Comparison of ENCODE assay signal across 17 cellular contexts in genomic region chr2:207338220-207338607, GRCh38.
DNase-seq lines count a peak whose midpoint lies in the region; ATAC-seq and TF ChIP-seq lines count a peak whose summit lies in the region.
"Had no signal": no experiment of that assay in that cellular context is flagged by ENCODE, and none has a peak within 500 bp of the region (broad histone marks: within the 10 kb centered on the region; RNA-seq: fewer than 3 reads in every experiment).

No MANE protein-coding gene starts in this region.

- H3K36me3 ChIP-seq in lung (ENCODE audit: control insufficient read depth in 2 of 2, insufficient read depth in 2 of 2, low read length in 2 of 2): no peaks in the 10 kb centered on the region

- H3K27me3 ChIP-seq in lung (ENCODE audit: control insufficient read depth, insufficient read depth): no peaks in the 10 kb centered on the region

- H3K9me3 ChIP-seq in lung (ENCODE audit: control insufficient read depth in 2 of 2, insufficient read depth in 1 of 2, low read length in 1 of 2): no peaks in the 10 kb centered on the region

- intact Hi-C loops in activated T-helper 1 cell treated with anti-CD3 and anti-CD28 coated beads, Interleukin-12 subunit alpha, Interleukin-12 subunit beta, Interleukin-2, Interleukin-4 antibody, amounts not matched to agents 30 ng/mL and 10 ng/mL and 1 ng/mL, durations not matched to agents 14 hours and 24 hours and 36 hours (cut with micrococcal nuclease): loop anchor here (10.0 kb wide), 1 partner anchor 287 kb away; the partner anchor contains the start of gene METTL21A

- peaks cover 53% of the 10 kb centered on the region for H3K4me1 Mint-ChIP-seq in activated T-helper 1 cell treated with anti-CD3 and anti-CD28 coated beads, Interleukin-12 subunit alpha, Interleukin-12 subunit beta, Interleukin-2, Interleukin-4 antibody, amounts not matched to agents 30 ng/mL and 10 ng/mL and 1 ng/mL, durations not matched to agents 14 hours and 24 hours and 36 hours (ENCODE audit: low read depth)

- TF ChIP-seq CTCF in lung (IDR thresholded peaks at IDR 0.05; ENCODE audit: control extremely low read depth, extremely low read depth): no peak

- no peaks in the 10 kb centered on the region for H3K27me3 Mint-ChIP-seq in activated T-helper 1 cell treated with anti-CD3 and anti-CD28 coated beads, Interleukin-12 subunit alpha, Interleukin-12 subunit beta, Interleukin-2, Interleukin-4 antibody, amounts not matched to agents 30 ng/mL and 10 ng/mL and 1 ng/mL, durations not matched to agents 14 hours and 24 hours and 36 hours (ENCODE audit: insufficient read depth)

- 83 to 89% methylated on average over 3 of the region's 3 CpGs for WGBS in lung, 2 donors

- H3K4me1 ChIP-seq in lung (ENCODE audit: control insufficient read depth in 2 of 2, insufficient read depth in 2 of 2, low read length in 2 of 2): peaks cover 7 to 23% of the 10 kb centered on the region in 2 donors

- peak; percentile 27 for DNase-seq in activated CD4-positive, alpha-beta T cell treated with anti-CD3 and anti-CD28 coated beads for 48 hours
- DNase-seq in activated CD4-positive, alpha-beta T cell treated with anti-CD3 and anti-CD28 coated beads, Interleukin-2, amount 50 U/mL, for 1 hour: no peak
- DNase-seq in H4 (ENCODE audit: low spot score): peak; percentile 35
- no peak for DNase-seq in activated T-helper 1 cell treated with anti-CD3 and anti-CD28 coated beads, Interleukin-12 subunit alpha, Interleukin-12 subunit beta, Interleukin-2, Interleukin-4 antibody, amounts not matched to agents 30 ng/mL and 10 ng/mL and 1 ng/mL, durations not matched to agents 14 hours and 24 hours and 36 hours (ENCODE audit: low spot score)
- DNase-seq in lung (ENCODE audit: low spot score): no peak
- no peak for DNase-seq in NCI-H146 treated with DMSO at 0.1 percent for 48 hours (lab: John Stamatoyannopoulos, UW; ENCODE audit: unreplicated experiment)
- no peak for DNase-seq in DMS53 (lab: John Stamatoyannopoulos, UW)
- no peak for DNase-seq in NCI-H2081 treated with DMSO at 0.1 percent for 48 hours (lab: John Stamatoyannopoulos, UW)
- DNase-seq: amniotic stem cell, cortex of kidney, GF-D8, KG1, NCI-H1694, nucleus accumbens, substantia nigra had no signal

- H3K27ac Mint-ChIP-seq in activated T-helper 1 cell treated with anti-CD3 and anti-CD28 coated beads, Interleukin-12 subunit alpha, Interleukin-12 subunit beta, Interleukin-2, Interleukin-4 antibody, amounts not matched to agents 30 ng/mL and 10 ng/mL and 1 ng/mL, durations not matched to agents 14 hours and 24 hours and 36 hours: peak overlapping the region; percentile 84

- no peak overlapping the region for H3K4me3 ChIP-seq in lung

- H3K4me3 Mint-ChIP-seq in activated T-helper 1 cell treated with anti-CD3 and anti-CD28 coated beads, Interleukin-12 subunit alpha, Interleukin-12 subunit beta, Interleukin-2, Interleukin-4 antibody, amounts not matched to agents 30 ng/mL and 10 ng/mL and 1 ng/mL, durations not matched to agents 14 hours and 24 hours and 36 hours: peak overlapping the region; percentile 31
- H3K4me3 Mint-ChIP-seq: memory B cell had no signal

- ATAC-seq in lung (ENCODE audit: insufficient read depth, low FRiP score): no peak
- ATAC-seq: Panc1 had no signal

- no peaks in the 10 kb centered on the region for H3K9me3 Mint-ChIP-seq in activated T-helper 1 cell treated with anti-CD3 and anti-CD28 coated beads, Interleukin-12 subunit alpha, Interleukin-12 subunit beta, Interleukin-2, Interleukin-4 antibody, amounts not matched to agents 30 ng/mL and 10 ng/mL and 1 ng/mL, durations not matched to agents 14 hours and 24 hours and 36 hours
- H3K9me3 Mint-ChIP-seq: memory B cell had no signal

- no peaks in the 10 kb centered on the region for H3K36me3 Mint-ChIP-seq in activated T-helper 1 cell treated with anti-CD3 and anti-CD28 coated beads, Interleukin-12 subunit alpha, Interleukin-12 subunit beta, Interleukin-2, Interleukin-4 antibody, amounts not matched to agents 30 ng/mL and 10 ng/mL and 1 ng/mL, durations not matched to agents 14 hours and 24 hours and 36 hours (ENCODE audit: low read depth)
- H3K36me3 Mint-ChIP-seq: memory B cell had no signal

- H3K27ac ChIP-seq in lung (ENCODE audit: low read depth in 1 of 2, low read length in 1 of 2): peak overlapping the region; percentile 32 to 66

Comparison
In these comparisons a context has a peak if more than half of its experiments do, and no peak if none do; other contexts are left out.
1. DNase-seq: peak in activated CD4-positive, alpha-beta T cell treated with anti-CD3 and anti-CD28 coated beads for 48 hours (single experiment) and H4 (single experiment); none in activated CD4-positive, alpha-beta T cell treated with anti-CD3 and anti-CD28 coated beads, Interleukin-2, amount 50 U/mL, for 1 hour (single experiment), activated T-helper 1 cell treated with anti-CD3 and anti-CD28 coated beads, Interleukin-12 subunit alpha, Interleukin-12 subunit beta, Interleukin-2, Interleukin-4 antibody, amounts not matched to agents 30 ng/mL and 10 ng/mL and 1 ng/mL, durations not matched to agents 14 hours and 24 hours and 36 hours (single experiment), lung (single experiment), NCI-H146 treated with DMSO at 0.1 percent for 48 hours (single experiment), DMS53 (single experiment) and NCI-H2081 treated with DMSO at 0.1 percent for 48 hours (single experiment).